ENCODE assay signal across 3 cellular contexts in genomic region chr19:34831714-34832113, GRCh38.
"Had no signal": no experiment of that assay in that cellular context is flagged by ENCODE, and none has a peak within 500 bp of the region (broad histone marks: within the 10 kb centered on the region; RNA-seq: fewer than 3 reads in every experiment).

No MANE protein-coding gene starts in this region.

- H3K4me3 ChIP-seq: GM12878 had no signal

- ATAC-seq: GM12878 had no signal

- DNase-seq: GDM1, GF-D8 had no signal
